ENCODE assay signal across 12 cellular contexts in genomic region chr4:79445371-79445781, GRCh38. TPM values are rescaled to one million over a fixed set of nuclear protein-coding genes. Genes with fewer than 3 reads are reported as not detected.
DNase-seq lines count a peak whose midpoint lies in the region; TF ChIP-seq lines count a peak whose summit lies in the region.
"Had no signal": no experiment of that assay in that cellular context is flagged by ENCODE, and none has a peak within 500 bp of the region (broad histone marks: within the 10 kb centered on the region; RNA-seq: fewer than 3 reads in every experiment).

No MANE protein-coding gene starts in this region.

- no peaks in the 10 kb centered on the region for H3K27me3 ChIP-seq in spleen (replicated peaks in 1 of 7)
- H3K27me3 ChIP-seq: ovary, transverse colon had no signal

- H3K27ac Mint-ChIP-seq in activated CD4-positive, alpha-beta memory T cell treated with anti-CD3 and anti-CD28 coated beads for 36 hours: no peak overlapping the region
- H3K27ac Mint-ChIP-seq: activated CD4-positive, alpha-beta T cell treated with anti-CD3 and anti-CD28 coated beads, Interleukin-2, amount 10 ng/mL, durations not matched to agents 7 days and 5 days; T-helper 17 cell had no signal

- H3K27me3 Mint-ChIP-seq in activated CD4-positive, alpha-beta memory T cell treated with anti-CD3 and anti-CD28 coated beads for 36 hours: peaks cover 3% of the 10 kb centered on the region
- H3K27me3 Mint-ChIP-seq: activated CD4-positive, alpha-beta T cell treated with anti-CD3 and anti-CD28 coated beads, Interleukin-2, amount 10 ng/mL, durations not matched to agents 7 days and 5 days had no signal

- no peak overlapping the region for H3K27ac ChIP-seq in spleen
- H3K27ac ChIP-seq: ovary, transverse colon had no signal

- TF ChIP-seq POLR2A in spleen (IDR thresholded peaks at IDR 0.05): no peak

- H3K4me3 Mint-ChIP-seq in activated CD4-positive, alpha-beta memory T cell treated with anti-CD3 and anti-CD28 coated beads for 36 hours: no peak overlapping the region
- H3K4me3 Mint-ChIP-seq: activated CD4-positive, alpha-beta T cell treated with anti-CD3 and anti-CD28 coated beads, Interleukin-2, amount 10 ng/mL, durations not matched to agents 7 days and 5 days; T-helper 17 cell had no signal

- no peak for TF ChIP-seq CTCF in spleen (IDR thresholded peaks at IDR 0.05 in 8 of 11, conservative IDR thresholded peaks at IDR 0.05 in 3 of 11)

- intact Hi-C loops in spleen (cut with DNase I; ENCODE audit: low total_unique reads): no loop called here
- intact Hi-C loops in activated CD4-positive, alpha-beta memory T cell treated with anti-CD3 and anti-CD28 coated beads for 36 hours (cut with micrococcal nuclease): no loop called here

- H3K36me3 ChIP-seq in spleen: no peaks in the 10 kb centered on the region
- H3K36me3 ChIP-seq: ovary, transverse colon had no signal

- CTCF ChIA-PET in activated CD4-positive, alpha-beta memory T cell treated with anti-CD3 and anti-CD28 coated beads for 36 hours (lab: Charles Lee): no interaction called here

- peak; percentile 94 for DNase-seq in COR-L47 (lab: John Stamatoyannopoulos, UW)
- DNase-seq in NCI-H1417 treated with DMSO at 0.1 percent for 48 hours (lab: John Stamatoyannopoulos, UW): peak; percentile 86
- DNase-seq in NCI-H69 (lab: John Stamatoyannopoulos, UW): peak; percentile 98
- peak; percentile 25 for DNase-seq in fibroblast of peridontal ligament (ENCODE audit: extremely low read depth)
- DNase-seq in spleen: no peak
- no peak for DNase-seq in activated CD8-positive, alpha-beta memory T cell treated with anti-CD3 and anti-CD28 coated beads, Interleukin-2, amount 50 U/mL, for 48 hours
- no peak for DNase-seq in activated CD4-positive, alpha-beta memory T cell treated with anti-CD3 and anti-CD28 coated beads for 36 hours
- no peak for DNase-seq in SIG-M5 (lab: John Stamatoyannopoulos, UW)
- DNase-seq: activated CD4-positive, alpha-beta T cell treated with anti-CD3 and anti-CD28 coated beads, Interleukin-2, amount 10 ng/mL, durations not matched to agents 7 days and 5 days; ovary; T-helper 17 cell; transverse colon had no signal

- 61 to 76% (median 67%) methylated on average over 5 of the region's 5 CpGs for WGBS in spleen, 5 donors

- H3K4me3 ChIP-seq in spleen: no peak overlapping the region
- H3K4me3 ChIP-seq: ovary, transverse colon had no signal

- no peaks in the 10 kb centered on the region for H3K9me3 Mint-ChIP-seq in activated CD4-positive, alpha-beta memory T cell treated with anti-CD3 and anti-CD28 coated beads for 36 hours
- H3K9me3 Mint-ChIP-seq: activated CD4-positive, alpha-beta T cell treated with anti-CD3 and anti-CD28 coated beads, Interleukin-2, amount 10 ng/mL, durations not matched to agents 7 days and 5 days had no signal

- POLR2A ChIA-PET in activated CD4-positive, alpha-beta memory T cell treated with anti-CD3 and anti-CD28 coated beads for 36 hours (lab: Charles Lee): no interaction called here

- H3K4me1 Mint-ChIP-seq in activated CD4-positive, alpha-beta memory T cell treated with anti-CD3 and anti-CD28 coated beads for 36 hours (ENCODE audit: low read depth): no peaks in the 10 kb centered on the region
- H3K4me1 Mint-ChIP-seq: activated CD4-positive, alpha-beta T cell treated with anti-CD3 and anti-CD28 coated beads, Interleukin-2, amount 10 ng/mL, durations not matched to agents 7 days and 5 days; T-helper 17 cell had no signal

- H3K4me1 ChIP-seq in spleen: no peaks in the 10 kb centered on the region
- H3K4me1 ChIP-seq: transverse colon had no signal

- no peaks in the 10 kb centered on the region for H3K9me3 ChIP-seq in spleen
- H3K9me3 ChIP-seq: ovary, transverse colon had no signal

- no peaks in the 10 kb centered on the region for H3K36me3 Mint-ChIP-seq in activated CD4-positive, alpha-beta memory T cell treated with anti-CD3 and anti-CD28 coated beads for 36 hours

RNA-seq across cellular contexts. Expression of gene GK2, which starts 37.3 kb away (rescaled TPM):
- not detected for total RNA-seq in spleen
- polyA plus RNA-seq in spleen: not detected
- total RNA-seq in activated CD4-positive, alpha-beta memory T cell treated with anti-CD3 and anti-CD28 coated beads for 36 hours: not detected
- total RNA-seq: activated CD4-positive, alpha-beta T cell treated with anti-CD3 and anti-CD28 coated beads, Interleukin-2, amount 10 ng/mL, durations not matched to agents 7 days and 5 days; ovary; T-helper 17 cell; transverse colon had no signal
- polyA plus RNA-seq: ovary had no signal

Comparison
In these comparisons a context has a peak if more than half of its experiments do, and no peak if none do; other contexts are left out.
1. DNase-seq: peak in COR-L47 (single experiment), NCI-H1417 treated with DMSO at 0.1 percent for 48 hours (single experiment), NCI-H69 (single experiment) and fibroblast of peridontal ligament (single experiment); none in spleen (single experiment), activated CD8-positive, alpha-beta memory T cell treated with anti-CD3 and anti-CD28 coated beads, Interleukin-2, amount 50 U/mL, for 48 hours (single experiment), activated CD4-positive, alpha-beta memory T cell treated with anti-CD3 and anti-CD28 coated beads for 36 hours (single experiment) and SIG-M5 (single experiment).